ENCODE assay signal across 16 cellular contexts in the genomic region with DNA sequence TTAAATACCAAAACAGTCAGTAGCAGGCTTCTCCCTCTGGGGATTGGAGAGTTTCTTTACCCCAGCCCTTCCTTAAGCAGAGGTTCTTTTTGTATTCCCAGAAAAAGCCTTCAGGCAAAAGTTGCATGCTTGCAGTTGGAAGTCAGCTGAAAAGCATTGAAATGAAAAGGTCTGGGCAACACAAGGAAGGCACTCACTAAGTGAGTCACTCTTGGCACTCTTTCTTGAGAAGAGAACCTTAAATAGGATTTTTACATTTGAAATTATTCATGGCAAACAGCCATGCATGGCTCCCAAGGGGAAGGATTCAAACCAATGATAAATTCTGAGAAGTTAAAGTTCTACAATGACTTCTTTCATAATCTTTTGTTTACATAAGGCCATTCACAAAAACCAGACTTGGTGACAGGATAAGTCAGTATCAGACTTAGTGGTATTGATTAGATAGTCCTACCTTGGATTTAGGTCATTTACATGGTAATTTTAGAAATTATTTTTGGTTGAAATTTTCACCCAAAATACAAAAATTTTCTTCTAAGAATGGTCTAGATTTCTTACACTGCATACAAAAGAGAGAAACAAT.
DNase-seq lines count a peak whose midpoint lies in the region; ATAC-seq and TF ChIP-seq lines count a peak whose summit lies in the region.
"Had no signal": no experiment of that assay in that cellular context is flagged by ENCODE, and none has a peak within 500 bp of the region (broad histone marks: within the 10 kb centered on the region; RNA-seq: fewer than 3 reads in every experiment).

No MANE protein-coding gene starts in this region.

- in situ Hi-C loops in astrocyte of the cerebellum (cut with HindIII; ENCODE audit: low sequenced_read_pairs): no loop called here

- no peak for ATAC-seq in activated naive CD8-positive, alpha-beta T cell treated with anti-CD3 and anti-CD28 coated beads, Interleukin-2, amount 50 U/mL, for 24 hours
- ATAC-seq: activated CD8-positive, alpha-beta T cell treated with anti-CD3 and anti-CD28 coated beads for 36 hours; CD8-positive, alpha-beta T cell; Right ventricle myocardium inferior had no signal

- no peak overlapping the region for H3K27ac Mint-ChIP-seq in T-helper 2 cell treated with Interferon-gamma antibody and Interleukin-4, amounts not matched to agents 5 μg/mL and 100 μg/mL, for 36 hours
- H3K27ac Mint-ChIP-seq in activated naive CD8-positive, alpha-beta T cell treated with anti-CD3 and anti-CD28 coated beads, Interleukin-2, amount 50 U/mL, for 24 hours: no peak overlapping the region
- H3K27ac Mint-ChIP-seq: activated CD8-positive, alpha-beta T cell treated with anti-CD3 and anti-CD28 coated beads for 36 hours; activated T-helper 2 cell treated with anti-CD3 and anti-CD28 coated beads, Interferon-gamma antibody, Interleukin-2, Interleukin-4, amounts not matched to agents 10 μg/mL and 5 μg/mL and 100 μg/mL, durations not matched to agents 14 hours and 24 hours and 36 hours; CD8-positive, alpha-beta T cell had no signal

- peaks cover 13% of the 10 kb centered on the region for H3K9me3 Mint-ChIP-seq in T-helper 2 cell treated with Interferon-gamma antibody and Interleukin-4, amounts not matched to agents 5 μg/mL and 100 μg/mL, for 36 hours
- no peaks in the 10 kb centered on the region for H3K9me3 Mint-ChIP-seq in activated naive CD8-positive, alpha-beta T cell treated with anti-CD3 and anti-CD28 coated beads, Interleukin-2, amount 50 U/mL, for 24 hours

- H3K4me3 Mint-ChIP-seq in T-helper 2 cell treated with Interferon-gamma antibody and Interleukin-4, amounts not matched to agents 5 μg/mL and 100 μg/mL, for 36 hours: no peak overlapping the region
- H3K4me3 Mint-ChIP-seq in activated naive CD8-positive, alpha-beta T cell treated with anti-CD3 and anti-CD28 coated beads, Interleukin-2, amount 50 U/mL, for 24 hours: no peak overlapping the region
- H3K4me3 Mint-ChIP-seq: activated CD8-positive, alpha-beta T cell treated with anti-CD3 and anti-CD28 coated beads for 36 hours; CD8-positive, alpha-beta T cell had no signal

- DNase-seq in M059J (ENCODE audit: low read depth): peak; percentile 62
- DNase-seq in astrocyte of the cerebellum (ENCODE audit: low read depth): peak; percentile 79
- DNase-seq in foreskin fibroblast: peak; percentile 8 to 78
- DNase-seq in superior temporal gyrus (ENCODE audit: extremely low spot score): peak; percentile 45
- no peak for DNase-seq in T-helper 2 cell treated with Interferon-gamma antibody and Interleukin-4, amounts not matched to agents 5 μg/mL and 100 μg/mL, for 36 hours (ENCODE audit: low spot score)
- no peak for DNase-seq in activated naive CD8-positive, alpha-beta T cell treated with anti-CD3 and anti-CD28 coated beads, Interleukin-2, amount 50 U/mL, for 24 hours
- DNase-seq in LoVo (ENCODE audit: low spot score): no peak
- DNase-seq: activated CD8-positive, alpha-beta T cell treated with anti-CD3 and anti-CD28 coated beads for 36 hours; CD8-positive, alpha-beta T cell; GDM1; NCI-H1436 treated with DMSO at 0.1 percent for 48 hours; NCI-H69; stomach had no signal

- no peaks in the 10 kb centered on the region for H3K4me1 Mint-ChIP-seq in T-helper 2 cell treated with Interferon-gamma antibody and Interleukin-4, amounts not matched to agents 5 μg/mL and 100 μg/mL, for 36 hours (ENCODE audit: low read depth)
- H3K4me1 Mint-ChIP-seq in activated naive CD8-positive, alpha-beta T cell treated with anti-CD3 and anti-CD28 coated beads, Interleukin-2, amount 50 U/mL, for 24 hours: no peaks in the 10 kb centered on the region

- TF ChIP-seq CTCF in astrocyte of the cerebellum (IDR thresholded peaks at IDR 0.05; ENCODE audit: low read depth, low read length, missing control alignments) (no peak), foreskin fibroblast (IDR thresholded peaks at IDR 0.05; ENCODE audit: low read depth, low read length) (no peak)

- H3K4me3 ChIP-seq in astrocyte of the cerebellum (ENCODE audit: low read depth, low read length): no peak overlapping the region
- H3K4me3 ChIP-seq in foreskin fibroblast (ENCODE audit: low read depth in 1 of 2, low read length in 2 of 2): no peak overlapping the region
- H3K4me3 ChIP-seq: skin epidermis, stomach had no signal

- no peaks in the 10 kb centered on the region for H3K27me3 Mint-ChIP-seq in T-helper 2 cell treated with Interferon-gamma antibody and Interleukin-4, amounts not matched to agents 5 μg/mL and 100 μg/mL, for 36 hours (ENCODE audit: low read depth)
- H3K27me3 Mint-ChIP-seq in activated naive CD8-positive, alpha-beta T cell treated with anti-CD3 and anti-CD28 coated beads, Interleukin-2, amount 50 U/mL, for 24 hours: no peaks in the 10 kb centered on the region
- H3K27me3 Mint-ChIP-seq: activated CD8-positive, alpha-beta T cell treated with anti-CD3 and anti-CD28 coated beads for 36 hours had no signal

- H3K36me3 Mint-ChIP-seq in T-helper 2 cell treated with Interferon-gamma antibody and Interleukin-4, amounts not matched to agents 5 μg/mL and 100 μg/mL, for 36 hours (ENCODE audit: low read depth): no peaks in the 10 kb centered on the region
- H3K36me3 Mint-ChIP-seq in activated naive CD8-positive, alpha-beta T cell treated with anti-CD3 and anti-CD28 coated beads, Interleukin-2, amount 50 U/mL, for 24 hours (ENCODE audit: low read depth): no peaks in the 10 kb centered on the region
- H3K36me3 Mint-ChIP-seq: CD8-positive, alpha-beta T cell had no signal

Comparison
In these comparisons a context has a peak if more than half of its experiments do, and no peak if none do; other contexts are left out.
1. DNase-seq: peak in M059J (single experiment), astrocyte of the cerebellum (single experiment), foreskin fibroblast (2 of 2) and superior temporal gyrus (single experiment); none in T-helper 2 cell treated with Interferon-gamma antibody and Interleukin-4, amounts not matched to agents 5 μg/mL and 100 μg/mL, for 36 hours (single experiment), activated naive CD8-positive, alpha-beta T cell treated with anti-CD3 and anti-CD28 coated beads, Interleukin-2, amount 50 U/mL, for 24 hours (single experiment) and LoVo (single experiment).